1 cellular context compared by ENCODE assay signal in genomic region chr17:75524971-75525805, GRCh38.
TF ChIP-seq lines count a peak whose summit lies in the region.

Gene LLGL2, plus strand, starts transcription at chr17:75525697. Its CDS starts 17,730 bp downstream, at chr17:75543427.

TF ChIP-seq in K562, 482 proteins besides CTCF, POLR2A, EP300 and RAD21 (continued from another document):
- 0 out of 2 replicates have a peak, but pooled peaks have one; percentile 25 for TF ChIP-seq ZBTB40 (IDR thresholded peaks at IDR 0.05)
- no peak for TF ChIP-seq ZBTB40 (CRISPR knock-in tag; IDR thresholded peaks at IDR 0.05)
